In genomic region chr2:78397198-78397597, GRCh38 we compare ENCODE assay signal across 28 cellular contexts.
"Had no signal": no experiment of that assay in that cellular context is flagged by ENCODE, and none has a peak within 500 bp of the region (broad histone marks: within the 10 kb centered on the region; RNA-seq: fewer than 3 reads in every experiment).

No MANE protein-coding gene starts in this region.

- H3K27me3 ChIP-seq: neural progenitor cell, ovary, right lobe of liver, sigmoid colon, suprapubic skin, testis, tibial artery, transverse colon, upper lobe of right lung, uterus had no signal

- H3K4me3 ChIP-seq: neural progenitor cell, ovary, psoas muscle, right lobe of liver, sigmoid colon, suprapubic skin, testis, tibial artery, transverse colon, upper lobe of right lung, uterus had no signal

- DNase-seq: natural killer cell; occipital lobe; ovary; psoas muscle; right cardiac atrium; right lobe of liver; sigmoid colon; small intestine; stimulated activated CD4-positive, alpha-beta T cell treated with anti-CD3 and anti-CD28 coated beads, Interleukin-1b, Interleukin-23, amount 100 ng/mL, for 48 hours; stimulated activated CD4-positive, alpha-beta T cell treated with anti-CD3 and anti-CD28 coated beads, Interleukin-4, amount 100 ng/mL, for 1 hour; stimulated activated CD4-positive, alpha-beta T cell treated with anti-CD3 and anti-CD28 coated beads, Interleukin-4, amount 100 ng/mL, for 4 hours; stimulated activated CD8-positive, alpha-beta memory T cell treated with anti-CD3 and anti-CD28 coated beads, Interleukin-4, amount 100 ng/mL, for 48 hours; stimulated activated naive CD4-positive, alpha-beta T cell; stimulated activated naive CD8-positive, alpha-beta T cell treated with anti-CD3 and anti-CD28 coated beads, Interleukin-15, amount 100 ng/mL, for 72 hours; stimulated activated naive CD8-positive, alpha-beta T cell treated with anti-CD3 and anti-CD28 coated beads, Interleukin-15, Interleukin-2, amounts not matched to agents 100 U/mL and 50 U/mL, for 24 hours; substantia nigra; testis; tibial artery; transverse colon; upper lobe of right lung; uterus had no signal

- H3K79me2 ChIP-seq: parathyroid adenoma had no signal

- H3K4me1 ChIP-seq: neural progenitor cell, parathyroid adenoma, psoas muscle, right lobe of liver, sigmoid colon, suprapubic skin, testis, tibial artery, transverse colon, upper lobe of right lung, uterus had no signal

- H3K4me3 Mint-ChIP-seq: natural killer cell; nephron; neural progenitor cell; stimulated activated memory B cell treated with anti-CD40 and anti-IgM and Interleukin-4, amounts not matched to agents 10 μg/mL and 1 μg/mL and 100 μg/mL, for 72 hours; stimulated activated naive CD8-positive, alpha-beta T cell treated with anti-CD3 and anti-CD28 coated beads, Interleukin-15, amount 100 ng/mL, for 72 hours; type B pancreatic cell had no signal

- H3K27ac Mint-ChIP-seq: natural killer cell; nephron; neural progenitor cell; stimulated activated memory B cell treated with anti-CD40 and anti-IgM and Interleukin-4, amounts not matched to agents 10 μg/mL and 1 μg/mL and 100 μg/mL, for 72 hours; stimulated activated naive CD8-positive, alpha-beta T cell treated with anti-CD3 and anti-CD28 coated beads, Interleukin-15, amount 100 ng/mL, for 72 hours; type B pancreatic cell had no signal

- H3K27me3 Mint-ChIP-seq: progenitor cell of endocrine pancreas; stimulated activated memory B cell treated with anti-CD40 and anti-IgM and Interleukin-4, amounts not matched to agents 10 μg/mL and 1 μg/mL and 100 μg/mL, for 72 hours; stimulated activated naive CD8-positive, alpha-beta T cell treated with anti-CD3 and anti-CD28 coated beads, Interleukin-15, amount 100 ng/mL, for 72 hours; type B pancreatic cell had no signal

- H3K4me2 ChIP-seq: neural progenitor cell had no signal

- H3K9ac ChIP-seq: neural progenitor cell, parathyroid adenoma had no signal

- H2AFZ ChIP-seq: neural progenitor cell, parathyroid adenoma had no signal

- H3K36me3 Mint-ChIP-seq: neural progenitor cell; stimulated activated memory B cell treated with anti-CD40 and anti-IgM and Interleukin-4, amounts not matched to agents 10 μg/mL and 1 μg/mL and 100 μg/mL, for 72 hours; type B pancreatic cell had no signal

- H3K36me3 ChIP-seq: neural progenitor cell, ovary, right lobe of liver, sigmoid colon, suprapubic skin, tibial artery, transverse colon, upper lobe of right lung, uterus had no signal

- ATAC-seq: natural killer cell; psoas muscle; right cardiac atrium; right lobe of liver; stimulated activated memory B cell treated with anti-CD40 and anti-IgM and Interleukin-4, amounts not matched to agents 10 μg/mL and 1 μg/mL and 100 μg/mL, for 72 hours; stimulated activated naive CD8-positive, alpha-beta T cell treated with anti-CD3 and anti-CD28 coated beads, Interleukin-15, amount 100 ng/mL, for 72 hours; stimulated activated naive CD8-positive, alpha-beta T cell treated with anti-CD3 and anti-CD28 coated beads, Interleukin-15, Interleukin-2, amounts not matched to agents 100 U/mL and 50 U/mL, for 24 hours; upper lobe of right lung had no signal

- H3K9me3 ChIP-seq: ovary, psoas muscle, right lobe of liver, sigmoid colon, testis, tibial artery, transverse colon, upper lobe of right lung, uterus had no signal

- H3K27ac ChIP-seq: neural progenitor cell, ovary, parathyroid adenoma, psoas muscle, right lobe of liver, sigmoid colon, suprapubic skin, testis, tibial artery, transverse colon, upper lobe of right lung, uterus had no signal

- H3K4me1 Mint-ChIP-seq: natural killer cell; nephron; neural progenitor cell; stimulated activated memory B cell treated with anti-CD40 and anti-IgM and Interleukin-4, amounts not matched to agents 10 μg/mL and 1 μg/mL and 100 μg/mL, for 72 hours; stimulated activated naive CD8-positive, alpha-beta T cell treated with anti-CD3 and anti-CD28 coated beads, Interleukin-15, amount 100 ng/mL, for 72 hours had no signal
